10 cellular contexts compared by ENCODE assay signal in the genomic region with DNA sequence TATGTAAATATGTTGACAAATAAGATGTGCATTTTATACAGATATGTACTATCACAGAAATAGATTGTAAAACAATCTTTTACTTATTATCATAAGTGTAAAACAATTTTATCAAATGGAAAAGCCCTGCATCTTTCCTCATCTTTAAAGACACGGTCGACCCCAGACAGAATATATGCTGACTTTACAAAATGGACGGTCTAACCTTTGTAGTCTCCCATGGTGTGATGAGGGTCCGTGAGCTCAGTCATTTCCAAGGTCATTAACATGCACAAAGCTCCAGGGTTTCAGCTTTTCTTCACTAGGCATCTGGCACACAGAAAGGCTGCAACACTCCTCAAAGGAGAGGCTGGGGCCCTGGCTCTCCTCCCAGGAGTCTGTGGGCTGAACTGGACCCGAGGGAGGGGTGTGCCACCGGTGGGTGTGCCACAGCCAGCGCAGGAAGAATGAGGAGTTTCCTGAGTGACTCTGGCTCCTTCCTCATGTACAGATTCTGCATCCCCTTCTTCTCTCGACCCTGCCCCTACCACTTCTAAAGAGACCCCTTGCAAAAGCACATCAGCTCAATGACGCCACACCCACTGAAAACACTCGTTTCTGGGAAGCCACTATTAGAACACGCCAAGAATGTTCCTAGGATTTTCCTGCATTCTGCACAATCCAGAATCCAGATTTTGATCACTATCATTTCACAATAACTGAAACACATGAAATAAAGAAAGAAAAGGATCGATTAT. TPM values are rescaled to one million over a fixed set of nuclear protein-coding genes. Genes with fewer than 3 reads are reported as not detected.
DNase-seq lines count a peak whose midpoint lies in the region; ATAC-seq and TF ChIP-seq lines count a peak whose summit lies in the region.
"Had no signal": no experiment of that assay in that cellular context is flagged by ENCODE, and none has a peak within 500 bp of the region (broad histone marks: within the 10 kb centered on the region; RNA-seq: fewer than 3 reads in every experiment).

No MANE protein-coding gene starts in this region.

- H3K9me3 Mint-ChIP-seq in Caco-2 (ENCODE audit: unreplicated experiment): no peaks in the 10 kb centered on the region
- H3K9me3 Mint-ChIP-seq in GM23338: no peaks in the 10 kb centered on the region

- H2AFZ ChIP-seq in GM23338: no peak overlapping the region

- ATAC-seq in left ventricle myocardium superior: peak; percentile 63
- ATAC-seq in GM18861 (IDR thresholded peaks at IDR 0.05; ENCODE audit: unreplicated experiment): no peak
- ATAC-seq in GM23338: no peak
- no peak for ATAC-seq in HG02610 (IDR thresholded peaks at IDR 0.05; ENCODE audit: unreplicated experiment)

- TSS peak; percentile 74 for BruUV-seq in Caco-2 (replicated peaks; lab: Mats Ljungman, UMichigan)

- TF ChIP-seq CTCF in Caco-2 (IDR thresholded peaks at IDR 0.05; ENCODE audit: insufficient read depth in 1 of 2, low read depth in 1 of 2, low read length in 1 of 2, severe bottlenecking in 1 of 2, unreplicated experiment in 1 of 2) (no peak), testis (IDR thresholded peaks at IDR 0.05) (no peak), GM23338 (conservative IDR thresholded peaks at IDR 0.05; ENCODE audit: low read depth in 2 of 2) (no peak)

- no peak for TF ChIP-seq POLR2A in testis (IDR thresholded peaks at IDR 0.05)

- peak overlapping the region; percentile 69 for H3K4me3 Mint-ChIP-seq in Caco-2 (ENCODE audit: unreplicated experiment)
- H3K4me3 Mint-ChIP-seq in GM23338: no peak overlapping the region

- no peaks in the 10 kb centered on the region for H3K79me2 ChIP-seq in GM23338 (replicated peaks; ENCODE audit: insufficient read depth)

- H3K27ac Mint-ChIP-seq in Caco-2 (ENCODE audit: unreplicated experiment) (peak overlapping the region; percentile 75), GM23338 (no peak overlapping the region)

- H3K9me2 ChIP-seq in GM23338 (ENCODE audit: insufficient read depth): no peaks in the 10 kb centered on the region

- H3K36me3 ChIP-seq in Caco-2 (ENCODE audit: control insufficient read depth, insufficient read depth, low read length) (no peaks in the 10 kb centered on the region), testis (ENCODE audit: low read depth, missing control alignments) (no peaks in the 10 kb centered on the region), GM23338 (ENCODE audit: insufficient read depth) (no peaks in the 10 kb centered on the region)

- H3K27me3 ChIP-seq in Caco-2 (replicated peaks; ENCODE audit: control insufficient read depth, insufficient read depth, low read length) (no peaks in the 10 kb centered on the region), testis (no peaks in the 10 kb centered on the region), GM23338 (ENCODE audit: insufficient read depth) (no peaks in the 10 kb centered on the region)

- no peaks in the 10 kb centered on the region for H3F3A ChIP-seq in GM23338 (replicated peaks; ENCODE audit: low read depth)

- peak overlapping the region; percentile 20 for H3K4me3 ChIP-seq in Caco-2 (ENCODE audit: low read depth, low read length)
- H3K4me3 ChIP-seq in testis: no peak overlapping the region
- H3K4me3 ChIP-seq in GM23338: no peak overlapping the region

- H3K36me3 Mint-ChIP-seq in Caco-2 (ENCODE audit: insufficient read depth, unreplicated experiment) (no peaks in the 10 kb centered on the region), GM23338 (ENCODE audit: low read depth) (no peaks in the 10 kb centered on the region)

- POLR2A ChIA-PET in Caco-2 (lab: Charles Lee): interaction anchor here (1.1 to 1.3 kb wide), 2 partner anchors 20 to 254 kb away, joined by 3 read pairs; partner anchors contain the start of gene TRUB1

- no peaks in the 10 kb centered on the region for H4K20me1 ChIP-seq in GM23338 (replicated peaks; ENCODE audit: insufficient read depth)

- intact Hi-C loops in Caco-2 (cut with micrococcal nuclease; ENCODE audit: unreplicated experiment): loop anchor here (2.0 kb wide), 1 partner anchor 59 kb away; no protein-coding TSS in a partner anchor
- intact Hi-C loops in left ventricle myocardium superior (cut with micrococcal nuclease): loop anchor here (5.0 kb wide), 1 partner anchor 52 kb away; no protein-coding TSS in a partner anchor
- intact Hi-C loops in testis (cut with DNase I; ENCODE audit: low total_unique reads): no loop called here

- H3K27me3 Mint-ChIP-seq in Caco-2 (ENCODE audit: insufficient read depth, unreplicated experiment): no peaks in the 10 kb centered on the region
- H3K27me3 Mint-ChIP-seq in GM23338 (ENCODE audit: insufficient read depth, low read depth, poor library complexity): peaks cover 3% of the 10 kb centered on the region

- WGBS in testis, 2 donors: 40 to 53% methylated on average over 12 of the region's 12 CpGs

- H3K4me1 ChIP-seq in Caco-2: peaks cover 42% of the 10 kb centered on the region
- peaks cover 23% of the 10 kb centered on the region for H3K4me1 ChIP-seq in testis
- H3K4me1 ChIP-seq in GM23338 (ENCODE audit: insufficient read depth): no peaks in the 10 kb centered on the region

- CTCF ChIA-PET in Caco-2 (lab: Charles Lee): interaction anchor here (1.0 kb wide), 1 partner anchor 29 kb away, joined by 5 read pairs; no protein-coding TSS in a partner anchor

- DNase-seq in Caco-2: peak; percentile 42 to 53
- peak; percentile 90 for DNase-seq in astrocyte of the hippocampus (ENCODE audit: low read depth, low spot score)
- peak; percentile 76 for DNase-seq in left ventricle myocardium superior
- peak; percentile 65 for DNase-seq in renal cortical epithelial cell (ENCODE audit: low read depth)
- DNase-seq in testis: no peak
- no peak for DNase-seq in GM23338 (ENCODE audit: low spot score)
- DNase-seq: DND-41; stimulated activated CD4-positive, alpha-beta T cell treated with anti-CD3 and anti-CD28 coated beads, Interleukin-2, amount 100 ng/mL, for 24 hours had no signal

- H3K9me3 ChIP-seq in Caco-2 (no peaks in the 10 kb centered on the region), testis (no peaks in the 10 kb centered on the region)

- H3K4me2 ChIP-seq in GM23338: no peak overlapping the region

- peak overlapping the region in 1 of 2 donors; percentile 52 for H3K27ac ChIP-seq in testis
- H3K27ac ChIP-seq in GM23338 (ENCODE audit: low read depth): no peak overlapping the region

- H3K4me1 Mint-ChIP-seq in Caco-2 (ENCODE audit: low read depth, unreplicated experiment): peaks cover 30% of the 10 kb centered on the region
- peaks cover 6% of the 10 kb centered on the region for H3K4me1 Mint-ChIP-seq in GM23338

TF ChIP-seq in GM23338, 12 proteins besides CTCF, POLR2A, EP300 and RAD21:
- TF ChIP-seq EZH2 (IDR thresholded peaks at IDR 0.05; ENCODE audit: low read depth, unreplicated experiment) (no peak), ZNF114 (CRISPR knock-in tag; IDR thresholded peaks at IDR 0.05) (no peak), REST (IDR thresholded peaks at IDR 0.05; ENCODE audit: unreplicated experiment) (no peak), JUNB (IDR thresholded peaks at IDR 0.05; ENCODE audit: unreplicated experiment) (no peak), ZNF331 (CRISPR knock-in tag; IDR thresholded peaks at IDR 0.05; ENCODE audit: low read depth) (no peak), NANOG (IDR thresholded peaks at IDR 0.05; ENCODE audit: borderline replicate concordance) (no peak)

RNA-seq across cellular contexts. Expression of gene ABLIM1, which starts 26.2 kb away (rescaled TPM):
- total RNA-seq in Caco-2 (2022) (71.7 and 79.3 TPM in 2 replicates), left ventricle myocardium superior (808 TPM), renal cortical epithelial cell (31.1 and 77.4 TPM in 2 replicates), testis (100 to 1,000 TPM; 128 to 137 TPM)
- polyA plus RNA-seq in testis (ENCODE audit: insufficient read depth, low read depth, low replicate concordance) (90.0 TPM), GM23338 (2016; fragmentation: Nextera tagmentation; extraction: Ambion mirVana) (18.5 and 21.9 TPM in 2 replicates)
- total RNA-seq in GM23338 (2014; rRNA removed; shearing (Covaris generic)): 45.1 and 46.6 TPM in 2 replicates

Comparison
In these comparisons a context has a peak if more than half of its experiments do, and no peak if none do; other contexts are left out.
1. DNase-seq: peak in Caco-2 (2 of 2), astrocyte of the hippocampus (single experiment), left ventricle myocardium superior (single experiment) and renal cortical epithelial cell (single experiment); none in testis (single experiment) and GM23338 (single experiment).